In the genomic region with DNA sequence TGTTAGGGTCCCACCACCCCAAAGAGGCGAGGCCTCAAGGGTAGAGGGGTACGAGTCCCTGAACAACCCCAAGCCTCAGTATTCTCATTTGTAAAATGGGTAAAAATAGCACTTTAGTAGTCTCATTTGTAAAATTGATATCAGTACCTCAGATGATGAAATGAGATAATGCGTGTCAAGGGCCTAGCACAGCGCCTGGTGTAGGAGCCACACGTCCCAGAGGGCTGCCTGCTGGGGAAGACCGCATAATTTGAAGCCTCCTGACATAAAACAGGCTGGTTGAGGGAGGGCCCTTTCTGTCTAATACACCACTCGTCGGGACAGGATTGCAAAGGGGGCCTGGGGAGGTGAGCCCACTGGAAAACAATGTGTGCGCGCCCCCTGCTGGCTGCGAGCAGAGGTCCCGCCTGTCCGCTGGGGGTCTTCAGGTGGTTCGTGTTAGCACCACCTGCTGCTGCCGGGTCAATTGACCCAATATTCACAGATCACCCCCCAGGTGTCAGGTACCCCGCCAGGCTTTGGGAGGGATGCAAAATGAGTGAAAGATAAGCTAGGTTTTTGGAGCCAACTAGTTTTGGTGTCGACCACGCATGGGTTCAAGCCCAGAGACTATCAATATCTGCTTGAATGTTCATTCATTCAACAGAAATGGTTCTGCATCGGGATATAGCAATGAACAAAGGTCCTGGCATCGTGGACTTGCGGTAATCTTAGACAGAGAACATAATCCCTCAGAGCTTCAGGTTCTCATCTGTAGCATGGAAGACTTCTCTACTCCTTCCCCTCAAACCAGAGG, we compare ENCODE assay signal across 8 cellular contexts. TPM values are rescaled to one million over a fixed set of nuclear protein-coding genes. Genes with fewer than 3 reads are reported as not detected.
A peak's percentile ranks its signal among the peaks of the same experiment; 100 is the strongest.
DNase-seq lines count a peak whose midpoint lies in the region; ATAC-seq and TF ChIP-seq lines count a peak whose summit lies in the region.

No MANE protein-coding gene starts in this region.

- no peak overlapping the region for H3K4me3 ChIP-seq in adipocyte (ENCODE audit: low read length)
- H3K4me3 ChIP-seq in right cardiac atrium (ENCODE audit: low read length): no peak overlapping the region
- H3K4me3 ChIP-seq in spleen: no peak overlapping the region

- H3K9ac ChIP-seq in adipocyte (ENCODE audit: low read length): no peak overlapping the region

- H3K9me3 ChIP-seq in adipocyte (ENCODE audit: control insufficient read depth, low read length) (peaks cover 4% of the 10 kb centered on the region), right cardiac atrium (ENCODE audit: control insufficient read depth, low read length) (no peaks in the 10 kb centered on the region), spleen (peaks cover 0 to 10% (median 9%) of the 10 kb centered on the region in 8 donors)

- ATAC-seq in HG03565 (IDR thresholded peaks at IDR 0.05; ENCODE audit: unreplicated experiment) (peak; percentile 46), right cardiac atrium (peak; percentile 64 to 76), HG02571 (IDR thresholded peaks at IDR 0.05; ENCODE audit: unreplicated experiment) (no peak)

- DNase-seq in G401 (ENCODE audit: low spot score) (peak; percentile 74), T follicular helper cell (ENCODE audit: low read depth) (peak; percentile 62), adipocyte (ENCODE audit: low read depth) (peak; percentile 86), right cardiac atrium (peak; percentile 78 to 92 (median 91)), spleen (peak; percentile 94), GF-D8 (lab: John Stamatoyannopoulos, UW) (no peak)

- H3K27ac ChIP-seq in right cardiac atrium (ENCODE audit: low read length): peak overlapping the region; percentile 50
- peak overlapping the region in 4 of 8 donors; percentile 50 to 83 (median 80) for H3K27ac ChIP-seq in spleen

- H3K27me3 ChIP-seq in adipocyte (replicated peaks; ENCODE audit: control insufficient read depth, insufficient read depth, low read length) (no peaks in the 10 kb centered on the region), right cardiac atrium (ENCODE audit: control insufficient read depth, insufficient read depth) (no peaks in the 10 kb centered on the region), spleen (replicated peaks in 1 of 7) (no peaks in the 10 kb centered on the region)

- in situ Hi-C loops in G401 (cut with HindIII; ENCODE audit: low sequenced_read_pairs): no loop called here

- peak; percentile 83 to 97 (median 93) for TF ChIP-seq CTCF in spleen (IDR thresholded peaks at IDR 0.05 in 8 of 11, conservative IDR thresholded peaks at IDR 0.05 in 3 of 11)

- H3K36me3 ChIP-seq in adipocyte (ENCODE audit: control insufficient read depth, insufficient read depth, low read length, severe bottlenecking) (no peaks in the 10 kb centered on the region), spleen (no peaks in the 10 kb centered on the region)

- no peak for TF ChIP-seq POLR2A in spleen (IDR thresholded peaks at IDR 0.05)

- WGBS in right cardiac atrium: 34% methylated on average over 21 of the region's 21 CpGs
- 34 to 39% (median 37%) methylated on average over 21 of the region's 21 CpGs for WGBS in spleen, 5 donors

- intact Hi-C loops in right cardiac atrium (cut with DNase I) (loop anchor here (1.0 to 5.0 kb wide), 3 partner anchors 140 to 141 kb away; no protein-coding TSS in a partner anchor), spleen (cut with DNase I; ENCODE audit: low total_unique reads) (loop anchor here (2.0 kb wide), 1 partner anchor 140 kb away; no protein-coding TSS in a partner anchor)

- H3K4me1 ChIP-seq in adipocyte (ENCODE audit: control insufficient read depth, insufficient read depth, low read length): peaks cover 14% of the 10 kb centered on the region
- H3K4me1 ChIP-seq in right cardiac atrium (ENCODE audit: control insufficient read depth, insufficient read depth, low read length): peaks cover 8% of the 10 kb centered on the region
- H3K4me1 ChIP-seq in spleen: peaks cover 0 to 38% (median 22%) of the 10 kb centered on the region in 6 donors

RNA-seq across cellular contexts. Expression of a gene that starts 24.7 kb away (rescaled TPM):
- 57.2 and 59.4 TPM in 2 replicates for total RNA-seq in G401 (2014; rRNA removed; shearing (Covaris generic))
- total RNA-seq in right cardiac atrium (10 to 100 TPM; 43.5 to 61.2 (median 51.5) TPM), spleen (10 to 100 TPM; 38.2 to 62.7 (median 47.7) TPM)
- polyA plus RNA-seq in right cardiac atrium (22.0 TPM), spleen (10 to 100 TPM in 1 of 3 donors, 1 to 10 TPM in 2; 4.1 to 15.8 (median 6.3) TPM)

RNA-seq across cellular contexts. Expression of a gene that starts 44.8 kb away (rescaled TPM):
- total RNA-seq in G401 (2014; rRNA removed; shearing (Covaris generic)): 30.5 and 32.2 TPM in 2 replicates
- total RNA-seq in right cardiac atrium: 10 to 100 TPM; 54.3 to 73.1 (median 65.9) TPM
- polyA plus RNA-seq in right cardiac atrium: 28.1 TPM
- total RNA-seq in spleen: 10 to 100 TPM; 14.9 to 33.8 (median 24.7) TPM
- polyA plus RNA-seq in spleen: 1 to 10 TPM; 4.2 to 9.6 (median 5.1) TPM
